In the genomic region with DNA sequence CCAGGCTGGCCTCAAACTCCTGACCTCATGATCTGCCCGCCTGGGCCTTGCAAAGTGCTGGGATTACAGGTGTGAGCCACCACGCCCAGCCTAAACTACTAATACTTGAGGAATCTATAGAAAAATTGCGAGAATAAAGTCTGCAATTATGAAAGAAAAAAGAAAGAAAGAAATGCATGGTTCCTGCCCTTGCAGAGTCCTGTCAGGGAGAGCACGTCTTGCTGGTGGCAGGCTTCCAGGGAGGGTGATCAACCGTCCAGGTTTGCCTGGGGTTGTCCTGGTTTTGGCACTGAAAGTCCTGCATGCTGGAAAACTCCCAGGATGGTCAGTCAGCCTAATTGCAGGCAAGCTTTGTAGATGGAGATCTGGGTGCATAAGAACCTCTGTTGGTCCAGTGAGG, we compare ENCODE assay signal across 14 cellular contexts.
"Had no signal": no experiment of that assay in that cellular context is flagged by ENCODE, and none has a peak within 500 bp of the region (broad histone marks: within the 10 kb centered on the region; RNA-seq: fewer than 3 reads in every experiment).

No MANE protein-coding gene starts in this region.

- H3K4me3 Mint-ChIP-seq: activated naive CD8-positive, alpha-beta T cell treated with anti-CD3 and anti-CD28 coated beads, Interleukin-2, amount 10 ng/mL, durations not matched to agents 7 days and 5 days; activated T-helper 1 cell treated with anti-CD3 and anti-CD28 coated beads, Interleukin-12 subunit alpha, Interleukin-12 subunit beta, Interleukin-2, Interleukin-4 antibody, amounts not matched to agents 30 ng/mL and 10 ng/mL and 1 ng/mL, durations not matched to agents 14 hours and 24 hours and 36 hours; effector memory CD8-positive, alpha-beta T cell; naive thymus-derived CD8-positive, alpha-beta T cell had no signal

- H3K4me3 ChIP-seq: heart right ventricle, right atrium auricular region, skin epidermis had no signal

- DNase-seq: activated CD4-positive, alpha-beta T cell treated with anti-CD3 and anti-CD28 coated beads, Interleukin-2, amount 50 U/mL, for 1 hour; activated naive CD4-positive, alpha-beta T cell; activated naive CD8-positive, alpha-beta T cell treated with anti-CD3 and anti-CD28 coated beads, Interleukin-2, amount 10 ng/mL, durations not matched to agents 7 days and 5 days; aorta; dermis blood vessel endothelial cell; effector memory CD8-positive, alpha-beta T cell; naive thymus-derived CD8-positive, alpha-beta T cell; stimulated activated naive CD8-positive, alpha-beta T cell treated with anti-CD3 and anti-CD28 coated beads, Interleukin-15, Interleukin-2, amounts not matched to agents 100 U/mL and 50 U/mL, for 24 hours; T-helper 1 cell; T1000 had no signal

- H3K36me3 Mint-ChIP-seq: activated naive CD8-positive, alpha-beta T cell treated with anti-CD3 and anti-CD28 coated beads, Interleukin-2, amount 10 ng/mL, durations not matched to agents 7 days and 5 days; naive thymus-derived CD8-positive, alpha-beta T cell had no signal

- H3K27ac Mint-ChIP-seq: activated naive CD8-positive, alpha-beta T cell treated with anti-CD3 and anti-CD28 coated beads, Interleukin-2, amount 10 ng/mL, durations not matched to agents 7 days and 5 days; activated T-helper 1 cell treated with anti-CD3 and anti-CD28 coated beads, Interleukin-12 subunit alpha, Interleukin-12 subunit beta, Interleukin-2, Interleukin-4 antibody, amounts not matched to agents 30 ng/mL and 10 ng/mL and 1 ng/mL, durations not matched to agents 14 hours and 24 hours and 36 hours; effector memory CD8-positive, alpha-beta T cell had no signal

- H3K27ac ChIP-seq: heart right ventricle, right atrium auricular region, skin epidermis had no signal

- H3K27me3 ChIP-seq: heart right ventricle, right atrium auricular region had no signal

- H3K9me3 ChIP-seq: heart right ventricle, right atrium auricular region had no signal

- H3K36me3 ChIP-seq: heart right ventricle, right atrium auricular region had no signal

- H3K4me1 Mint-ChIP-seq: activated naive CD8-positive, alpha-beta T cell treated with anti-CD3 and anti-CD28 coated beads, Interleukin-2, amount 10 ng/mL, durations not matched to agents 7 days and 5 days; naive thymus-derived CD8-positive, alpha-beta T cell had no signal

- H3K9me3 Mint-ChIP-seq: activated naive CD8-positive, alpha-beta T cell treated with anti-CD3 and anti-CD28 coated beads, Interleukin-2, amount 10 ng/mL, durations not matched to agents 7 days and 5 days; activated T-helper 1 cell treated with anti-CD3 and anti-CD28 coated beads, Interleukin-12 subunit alpha, Interleukin-12 subunit beta, Interleukin-2, Interleukin-4 antibody, amounts not matched to agents 30 ng/mL and 10 ng/mL and 1 ng/mL, durations not matched to agents 14 hours and 24 hours and 36 hours; effector memory CD8-positive, alpha-beta T cell; naive thymus-derived CD8-positive, alpha-beta T cell had no signal
